ENCODE assay signal across 19 cellular contexts in the genomic region with DNA sequence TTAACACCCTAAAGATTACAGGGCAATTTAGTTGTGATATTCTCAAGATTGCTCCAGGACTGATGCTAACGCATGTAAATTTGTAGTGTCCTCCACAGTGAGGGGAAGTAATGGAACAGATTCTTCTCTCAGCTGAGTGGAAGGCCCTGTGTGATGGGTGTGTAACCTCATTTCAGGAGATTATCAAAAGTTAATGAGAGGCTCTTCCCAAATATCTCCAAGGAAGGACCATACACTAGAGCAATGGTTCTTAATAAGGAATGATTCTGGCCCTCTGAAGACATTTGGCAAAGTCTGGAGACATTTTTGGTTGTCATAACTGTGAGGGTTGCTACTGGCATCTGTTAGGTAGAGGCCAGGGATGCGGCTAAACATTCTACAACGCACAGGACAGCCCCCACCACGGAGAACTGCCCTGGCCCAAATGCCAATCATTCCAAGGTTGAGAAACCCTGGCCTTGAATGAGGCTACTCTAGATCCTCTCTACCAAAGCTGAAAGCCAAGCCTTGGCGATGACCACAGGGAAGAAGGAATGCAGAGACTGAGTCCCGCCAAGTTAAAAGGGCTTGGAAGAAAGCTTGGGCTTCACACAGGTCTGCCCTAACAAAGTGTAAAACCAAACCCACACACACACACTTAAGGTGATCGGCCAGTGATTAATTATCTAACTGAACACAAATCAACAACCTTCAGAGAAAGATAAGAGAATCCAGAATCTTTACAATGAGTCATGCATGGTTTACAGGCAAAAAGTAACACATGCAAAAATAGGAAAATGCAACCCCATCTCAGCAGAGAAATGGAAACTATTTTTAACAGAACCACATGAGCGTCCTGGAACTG.
DNase-seq lines count a peak whose midpoint lies in the region; ATAC-seq and TF ChIP-seq lines count a peak whose summit lies in the region.
"Had no signal": no experiment of that assay in that cellular context is flagged by ENCODE, and none has a peak within 500 bp of the region (broad histone marks: within the 10 kb centered on the region; RNA-seq: fewer than 3 reads in every experiment).

No MANE protein-coding gene starts in this region.

- no peaks in the 10 kb centered on the region for H3K27me3 ChIP-seq in HL-60 (ENCODE audit: insufficient read depth, poor library complexity, severe bottlenecking)

- no peaks in the 10 kb centered on the region for H3K9me3 Mint-ChIP-seq in activated CD4-positive, alpha-beta T cell treated with anti-CD3 and anti-CD28 coated beads, Interleukin-2, amount 10 ng/mL, durations not matched to agents 24 days and 14 days
- H3K9me3 Mint-ChIP-seq in activated naive CD8-positive, alpha-beta T cell treated with anti-CD3 and anti-CD28 coated beads, Interleukin-2, amount 10 ng/mL, durations not matched to agents 7 days and 5 days, result peaks cover 4% of the 10 kb centered on the region
- no peaks in the 10 kb centered on the region for H3K9me3 Mint-ChIP-seq in natural killer cell treated with Interleukin-12 subunit alpha and Interleukin-12 subunit beta and Interleukin-15 and Interleukin-18, amount 100 ng/mL, for 72 hours

- peaks cover 1% of the 10 kb centered on the region for H3K27me3 Mint-ChIP-seq in activated CD4-positive, alpha-beta T cell treated with anti-CD3 and anti-CD28 coated beads, Interleukin-2, amount 10 ng/mL, durations not matched to agents 24 days and 14 days
- peaks cover 2% of the 10 kb centered on the region for H3K27me3 Mint-ChIP-seq in activated naive CD8-positive, alpha-beta T cell treated with anti-CD3 and anti-CD28 coated beads, Interleukin-2, amount 10 ng/mL, durations not matched to agents 7 days and 5 days
- H3K27me3 Mint-ChIP-seq in natural killer cell treated with Interleukin-12 subunit alpha and Interleukin-12 subunit beta and Interleukin-15 and Interleukin-18, amount 100 ng/mL, for 72 hours, result peaks cover 6 to 39% of the 10 kb centered on the region in 2 donors
- H3K27me3 Mint-ChIP-seq: naive B cell had no signal

- TF ChIP-seq CTCF in HL-60 (IDR thresholded peaks at IDR 0.05; ENCODE audit: insufficient read depth, low read length), result no peak

- no peak for ATAC-seq in activated naive CD8-positive, alpha-beta T cell treated with anti-CD3 and anti-CD28 coated beads, Interleukin-2, amount 10 ng/mL, durations not matched to agents 7 days and 5 days (ENCODE audit: low read depth)
- no peak for ATAC-seq in natural killer cell treated with Interleukin-12 subunit alpha and Interleukin-12 subunit beta and Interleukin-15 and Interleukin-18, amount 100 ng/mL, for 72 hours
- ATAC-seq in HG03460 (IDR thresholded peaks at IDR 0.05; ENCODE audit: unreplicated experiment), result no peak
- ATAC-seq in HG02973 (IDR thresholded peaks at IDR 0.05; ENCODE audit: unreplicated experiment), result no peak
- ATAC-seq: A549 had no signal

- no peak for DNase-seq in activated CD4-positive, alpha-beta T cell treated with anti-CD3 and anti-CD28 coated beads, Interleukin-2, amount 10 ng/mL, durations not matched to agents 24 days and 14 days
- no peak for DNase-seq in activated CD4-positive, alpha-beta T cell treated with anti-CD3 and anti-CD28 coated beads for 4 hours
- DNase-seq in HL-60 (ENCODE audit: low read depth in 1 of 2, low spot score in 1 of 2), result no peak
- no peak for DNase-seq in activated naive CD8-positive, alpha-beta T cell treated with anti-CD3 and anti-CD28 coated beads, Interleukin-2, amount 10 ng/mL, durations not matched to agents 7 days and 5 days
- no peak for DNase-seq in natural killer cell treated with Interleukin-12 subunit alpha and Interleukin-12 subunit beta and Interleukin-15 and Interleukin-18, amount 100 ng/mL, for 72 hours (ENCODE audit: low spot score)
- no peak for DNase-seq in central memory CD4-positive, alpha-beta T cell
- DNase-seq: activated T-cell treated with anti-CD3 and anti-CD28 coated beads, Interleukin-2, amount 50 U/mL, for 48 hours; COR-L47; erythroblast; H7; naive B cell; NCI-H524; SIG-M5; stimulated activated CD4-positive, alpha-beta T cell treated with anti-CD3 and anti-CD28 coated beads, Interleukin-12 subunit alpha, Interleukin-12 subunit beta, amount 100 ng/mL, for 4 hours; stimulated activated naive CD4-positive, alpha-beta T cell treated with Interleukin-2 at 50 U/mL for 16 hours had no signal

- peak overlapping the region; percentile 84 for H3K27ac Mint-ChIP-seq in activated CD4-positive, alpha-beta T cell treated with anti-CD3 and anti-CD28 coated beads, Interleukin-2, amount 10 ng/mL, durations not matched to agents 24 days and 14 days
- H3K27ac Mint-ChIP-seq in activated naive CD8-positive, alpha-beta T cell treated with anti-CD3 and anti-CD28 coated beads, Interleukin-2, amount 10 ng/mL, durations not matched to agents 7 days and 5 days, result peak overlapping the region; percentile 86
- peak overlapping the region; percentile 26 to 34 for H3K27ac Mint-ChIP-seq in natural killer cell treated with Interleukin-12 subunit alpha and Interleukin-12 subunit beta and Interleukin-15 and Interleukin-18, amount 100 ng/mL, for 72 hours

- H3K4me3 Mint-ChIP-seq in activated CD4-positive, alpha-beta T cell treated with anti-CD3 and anti-CD28 coated beads, Interleukin-2, amount 10 ng/mL, durations not matched to agents 24 days and 14 days, result peak overlapping the region; percentile 63
- H3K4me3 Mint-ChIP-seq in activated naive CD8-positive, alpha-beta T cell treated with anti-CD3 and anti-CD28 coated beads, Interleukin-2, amount 10 ng/mL, durations not matched to agents 7 days and 5 days, result peak overlapping the region; percentile 69
- peak overlapping the region; percentile 55 for H3K4me3 Mint-ChIP-seq in natural killer cell treated with Interleukin-12 subunit alpha and Interleukin-12 subunit beta and Interleukin-15 and Interleukin-18, amount 100 ng/mL, for 72 hours
- H3K4me3 Mint-ChIP-seq: naive B cell had no signal

- peaks cover 3% of the 10 kb centered on the region for H3K36me3 Mint-ChIP-seq in activated CD4-positive, alpha-beta T cell treated with anti-CD3 and anti-CD28 coated beads, Interleukin-2, amount 10 ng/mL, durations not matched to agents 24 days and 14 days (ENCODE audit: low read depth)
- peaks cover 15% of the 10 kb centered on the region for H3K36me3 Mint-ChIP-seq in activated naive CD8-positive, alpha-beta T cell treated with anti-CD3 and anti-CD28 coated beads, Interleukin-2, amount 10 ng/mL, durations not matched to agents 7 days and 5 days
- no peaks in the 10 kb centered on the region for H3K36me3 Mint-ChIP-seq in natural killer cell treated with Interleukin-12 subunit alpha and Interleukin-12 subunit beta and Interleukin-15 and Interleukin-18, amount 100 ng/mL, for 72 hours
- H3K36me3 Mint-ChIP-seq: naive B cell had no signal

- POLR2A ChIA-PET in activated naive CD8-positive, alpha-beta T cell treated with anti-CD3 and anti-CD28 coated beads, Interleukin-2, amount 10 ng/mL, durations not matched to agents 7 days and 5 days (lab: Charles Lee), result interaction anchor here (0.8 to 4.1 kb wide), 10 partner anchors 59 to 171 kb away, joined by 3 to 50 read pairs (median 5); no protein-coding TSS in a partner anchor

- peak overlapping the region; percentile 77 for H3K27ac ChIP-seq in HL-60 (replicated peaks)
- H3K27ac ChIP-seq: A549 had no signal

- H3K4me1 Mint-ChIP-seq in activated CD4-positive, alpha-beta T cell treated with anti-CD3 and anti-CD28 coated beads, Interleukin-2, amount 10 ng/mL, durations not matched to agents 24 days and 14 days, result peaks cover 74% of the 10 kb centered on the region
- H3K4me1 Mint-ChIP-seq in activated naive CD8-positive, alpha-beta T cell treated with anti-CD3 and anti-CD28 coated beads, Interleukin-2, amount 10 ng/mL, durations not matched to agents 7 days and 5 days, result peaks cover 79% of the 10 kb centered on the region
- H3K4me1 Mint-ChIP-seq in natural killer cell treated with Interleukin-12 subunit alpha and Interleukin-12 subunit beta and Interleukin-15 and Interleukin-18, amount 100 ng/mL, for 72 hours (ENCODE audit: low read depth in 2 of 2), result peaks cover 63 to 65% of the 10 kb centered on the region in 2 donors

- no peak overlapping the region for H3K4me3 ChIP-seq in HL-60 (replicated peaks; ENCODE audit: insufficient read depth, low read length)
- H3K4me3 ChIP-seq: A549, lung had no signal

- intact Hi-C loops in activated CD4-positive, alpha-beta T cell treated with anti-CD3 and anti-CD28 coated beads, Interleukin-2, amount 10 ng/mL, durations not matched to agents 24 days and 14 days (cut with micrococcal nuclease), result loop anchor here (1.0 kb wide), 1 partner anchor 59 kb away; no protein-coding TSS in a partner anchor

Comparison
In these comparisons a context has a peak if more than half of its experiments do, and no peak if none do; other contexts are left out.
1. H3K27ac Mint-ChIP-seq: peak in every context shown above with its lines; median percentile 86 in activated naive CD8-positive, alpha-beta T cell treated with anti-CD3 and anti-CD28 coated beads, Interleukin-2, amount 10 ng/mL, durations not matched to agents 7 days and 5 days; 84 in activated CD4-positive, alpha-beta T cell treated with anti-CD3 and anti-CD28 coated beads, Interleukin-2, amount 10 ng/mL, durations not matched to agents 24 days and 14 days; 30 in natural killer cell treated with Interleukin-12 subunit alpha and Interleukin-12 subunit beta and Interleukin-15 and Interleukin-18, amount 100 ng/mL, for 72 hours.